Comparison of ENCODE assay signal across 17 cellular contexts in the genomic region with DNA sequence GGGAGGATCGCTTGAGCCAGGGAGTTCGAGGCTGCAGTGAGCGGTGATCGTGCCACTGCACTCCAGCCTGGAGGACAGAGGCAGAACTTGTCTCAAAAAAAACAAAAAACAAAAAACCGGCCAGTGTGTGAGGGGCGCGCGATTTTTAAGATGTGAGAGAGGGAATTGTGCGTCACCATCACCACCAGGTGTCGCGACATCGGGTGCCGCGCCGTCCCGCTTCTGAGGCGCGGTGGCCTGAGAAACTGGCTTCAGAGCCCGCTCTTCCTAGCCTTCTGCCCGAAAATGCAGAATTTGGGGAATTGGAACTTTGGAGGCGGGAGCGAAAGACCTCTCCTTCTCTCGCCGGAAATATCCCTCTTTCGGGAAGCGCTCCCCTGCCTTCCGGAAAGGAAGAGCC.
DNase-seq lines count a peak whose midpoint lies in the region; ATAC-seq, FAIRE-seq and TF ChIP-seq lines count a peak whose summit lies in the region.
"Had no signal": no experiment of that assay in that cellular context is flagged by ENCODE, and none has a peak within 500 bp of the region (broad histone marks: within the 10 kb centered on the region; RNA-seq: fewer than 3 reads in every experiment).

No MANE protein-coding gene starts in this region.

- no peaks in the 10 kb centered on the region for H3K36me3 Mint-ChIP-seq in endothelial cell (ENCODE audit: low read depth, unreplicated experiment)
- H3K36me3 Mint-ChIP-seq in activated CD8-positive, alpha-beta memory T cell treated with anti-CD3 and anti-CD28 coated beads, Interleukin-2, amount 10 ng/mL, durations not matched to agents 7 days and 5 days: peaks cover 2% of the 10 kb centered on the region
- H3K36me3 Mint-ChIP-seq in MCF 10A (ENCODE audit: insufficient read depth, unreplicated experiment): no peaks in the 10 kb centered on the region
- H3K36me3 Mint-ChIP-seq: CD4-positive, CD25-positive, alpha-beta regulatory T cell had no signal

- WGBS in mesendoderm (ENCODE audit: extremely low coverage, insufficient coverage, low lambda C conversion rate): no CpG with 5 or more reads among the region's 27 CpGs

- ATAC-seq in activated CD8-positive, alpha-beta memory T cell treated with anti-CD3 and anti-CD28 coated beads, Interleukin-2, amount 10 ng/mL, durations not matched to agents 7 days and 5 days: no peak
- ATAC-seq: Panc1, Right ventricle myocardium inferior had no signal

- CTCF ChIA-PET in activated CD8-positive, alpha-beta memory T cell treated with anti-CD3 and anti-CD28 coated beads, Interleukin-2, amount 10 ng/mL, durations not matched to agents 7 days and 5 days (lab: Charles Lee): no interaction called here
- CTCF ChIA-PET in MCF 10A (lab: Yijun Ruan, JAX): no interaction called here

- no peaks in the 10 kb centered on the region for H3K79me1 ChIP-seq in mesendoderm (ENCODE audit: low read length)

- H2BK15ac ChIP-seq in mesendoderm (replicated peaks; ENCODE audit: low read depth): no peak overlapping the region

- FAIRE-seq in urothelium cell line (lab: Jason Lieb, UNC): peak; percentile 13

- H3K27me3 Mint-ChIP-seq in endothelial cell (ENCODE audit: unreplicated experiment): peaks cover 5% of the 10 kb centered on the region
- no peaks in the 10 kb centered on the region for H3K27me3 Mint-ChIP-seq in activated CD8-positive, alpha-beta memory T cell treated with anti-CD3 and anti-CD28 coated beads, Interleukin-2, amount 10 ng/mL, durations not matched to agents 7 days and 5 days
- no peaks in the 10 kb centered on the region for H3K27me3 Mint-ChIP-seq in MCF 10A (ENCODE audit: insufficient read depth, unreplicated experiment)
- H3K27me3 Mint-ChIP-seq: CD4-positive, CD25-positive, alpha-beta regulatory T cell had no signal

- peak; percentile 42 for TF ChIP-seq CTCF in endothelial cell (IDR thresholded peaks at IDR 0.05; ENCODE audit: unreplicated experiment)
- no peak for TF ChIP-seq CTCF in MCF 10A (IDR thresholded peaks at IDR 0.05; ENCODE audit: unreplicated experiment)

- H3K56ac ChIP-seq in mesendoderm (ENCODE audit: low read length): peak overlapping the region; percentile 56

- H3K4me1 Mint-ChIP-seq in endothelial cell (ENCODE audit: unreplicated experiment) (no peaks in the 10 kb centered on the region), MCF 10A (ENCODE audit: insufficient read depth, unreplicated experiment) (no peaks in the 10 kb centered on the region)
- no peaks in the 10 kb centered on the region for H3K4me1 Mint-ChIP-seq in activated CD8-positive, alpha-beta memory T cell treated with anti-CD3 and anti-CD28 coated beads, Interleukin-2, amount 10 ng/mL, durations not matched to agents 7 days and 5 days
- H3K4me1 Mint-ChIP-seq: CD4-positive, CD25-positive, alpha-beta regulatory T cell had no signal

- H2BK5ac ChIP-seq in mesendoderm (ENCODE audit: low read length): no peak overlapping the region

- H3K9me3 ChIP-seq in NT2/D1 (ENCODE audit: insufficient read depth, low read length): no peaks in the 10 kb centered on the region
- H3K9me3 ChIP-seq: Caco-2 had no signal

- no peaks in the 10 kb centered on the region for H3K27me3 ChIP-seq in NT2/D1 (ENCODE audit: insufficient read depth, insufficient read length)
- no peaks in the 10 kb centered on the region for H3K27me3 ChIP-seq in mesendoderm (ENCODE audit: insufficient read depth, low read length, poor library complexity)

- H3K4me3 Mint-ChIP-seq in endothelial cell (ENCODE audit: unreplicated experiment): no peak overlapping the region
- H3K4me3 Mint-ChIP-seq in activated CD8-positive, alpha-beta memory T cell treated with anti-CD3 and anti-CD28 coated beads, Interleukin-2, amount 10 ng/mL, durations not matched to agents 7 days and 5 days: no peak overlapping the region
- H3K4me3 Mint-ChIP-seq in MCF 10A (ENCODE audit: unreplicated experiment): no peak overlapping the region
- H3K4me3 Mint-ChIP-seq: CD4-positive, CD25-positive, alpha-beta regulatory T cell; HFFc6 had no signal

- H2AK5ac ChIP-seq in mesendoderm (ENCODE audit: low read length): no peak overlapping the region

- H2BK120ac ChIP-seq in mesendoderm (ENCODE audit: low read depth, low read length): no peak overlapping the region

- no peak overlapping the region for H4K8ac ChIP-seq in mesendoderm (ENCODE audit: low read depth, low read length)

- POLR2A ChIA-PET in MCF 10A (lab: Yijun Ruan, JAX): no interaction called here

- H3K4me1 ChIP-seq in NT2/D1 (ENCODE audit: insufficient read depth, insufficient read length) (no peaks in the 10 kb centered on the region), mesendoderm (ENCODE audit: control insufficient read depth, low read depth, low read length) (no peaks in the 10 kb centered on the region)
- H3K4me1 ChIP-seq: Caco-2 had no signal

- peak overlapping the region; percentile 15 for H3K4me3 ChIP-seq in NT2/D1 (ENCODE audit: insufficient read length, low read depth)
- H3K4me3 ChIP-seq in mesendoderm (ENCODE audit: low read length): no peak overlapping the region

- H3K27ac Mint-ChIP-seq in endothelial cell (ENCODE audit: unreplicated experiment) (no peak overlapping the region), MCF 10A (ENCODE audit: low read depth, unreplicated experiment) (no peak overlapping the region)
- no peak overlapping the region for H3K27ac Mint-ChIP-seq in activated CD8-positive, alpha-beta memory T cell treated with anti-CD3 and anti-CD28 coated beads, Interleukin-2, amount 10 ng/mL, durations not matched to agents 7 days and 5 days
- H3K27ac Mint-ChIP-seq: CD4-positive, CD25-positive, alpha-beta regulatory T cell; HFFc6 had no signal

- no peak overlapping the region for H4K5ac ChIP-seq in mesendoderm (ENCODE audit: low read length)

- no peak overlapping the region for H3K18ac ChIP-seq in mesendoderm (ENCODE audit: low read length)

- intact Hi-C loops in MCF 10A (cut with micrococcal nuclease): no loop called here

- H3K9me3 Mint-ChIP-seq in endothelial cell (ENCODE audit: unreplicated experiment) (peaks cover 4% of the 10 kb centered on the region), MCF 10A (ENCODE audit: unreplicated experiment) (peaks cover 7% of the 10 kb centered on the region)
- peaks cover 9% of the 10 kb centered on the region for H3K9me3 Mint-ChIP-seq in activated CD8-positive, alpha-beta memory T cell treated with anti-CD3 and anti-CD28 coated beads, Interleukin-2, amount 10 ng/mL, durations not matched to agents 7 days and 5 days (ENCODE audit: low read depth)

- peak; percentile 36 for DNase-seq in NT2/D1 (ENCODE audit: low read depth, low spot score)
- peak; percentile 16 for DNase-seq in endothelial cell (ENCODE audit: low spot score)
- DNase-seq in mesendoderm: peak; percentile 51
- DNase-seq in urothelium cell line (ENCODE audit: low spot score): peak; percentile 63
- no peak for DNase-seq in activated CD8-positive, alpha-beta memory T cell treated with anti-CD3 and anti-CD28 coated beads, Interleukin-2, amount 10 ng/mL, durations not matched to agents 7 days and 5 days
- DNase-seq in activated T-cell treated with anti-CD3 and anti-CD28 coated beads for 4 hours: no peak
- no peak for DNase-seq in MCF 10A (ENCODE audit: unreplicated experiment)
- DNase-seq: Caco-2; CD4-positive, CD25-positive, alpha-beta regulatory T cell; HFFc6; NCI-H1048; NCI-H1436 treated with DMSO at 0.1 percent for 48 hours; NCI-H2029 treated with DMSO at 0.1 percent for 48 hours; NCI-H510A had no signal

- H3K4me2 ChIP-seq in mesendoderm (ENCODE audit: low read length): no peak overlapping the region
- H3K4me2 ChIP-seq: KMS-11 had no signal

- no peaks in the 10 kb centered on the region for H3K36me3 ChIP-seq in NT2/D1 (ENCODE audit: insufficient read depth, insufficient read length, low read length)
- H3K36me3 ChIP-seq in mesendoderm (ENCODE audit: control insufficient read depth, insufficient read depth, low read length): no peaks in the 10 kb centered on the region

- H3K4ac ChIP-seq in mesendoderm (ENCODE audit: low read depth, low read length): no peak overlapping the region

- BruUV-seq in MCF 10A (replicated peaks; lab: Mats Ljungman, UMichigan): no TSS peak

- no peak overlapping the region for H3K23ac ChIP-seq in mesendoderm (ENCODE audit: low read length)

- H3K79me2 ChIP-seq in mesendoderm (ENCODE audit: control insufficient read depth, insufficient read depth, low read length): no peaks in the 10 kb centered on the region

- no peak overlapping the region for H3K27ac ChIP-seq in mesendoderm (ENCODE audit: low read depth, low read length)
- H3K27ac ChIP-seq: KMS-11 had no signal

- H3K9ac ChIP-seq in NT2/D1 (ENCODE audit: insufficient read length, low read depth) (peak overlapping the region; percentile 67), mesendoderm (ENCODE audit: low read length) (no peak overlapping the region)
- H3K9ac ChIP-seq: KMS-11 had no signal

Comparison
In these comparisons a context has a peak if more than half of its experiments do, and no peak if none do; other contexts are left out.
1. DNase-seq: peak in NT2/D1 (single experiment), endothelial cell (single experiment), mesendoderm (single experiment) and urothelium cell line (single experiment); none in activated CD8-positive, alpha-beta memory T cell treated with anti-CD3 and anti-CD28 coated beads, Interleukin-2, amount 10 ng/mL, durations not matched to agents 7 days and 5 days (single experiment), activated T-cell treated with anti-CD3 and anti-CD28 coated beads for 4 hours (single experiment) and MCF 10A (single experiment).